In the genomic region with DNA sequence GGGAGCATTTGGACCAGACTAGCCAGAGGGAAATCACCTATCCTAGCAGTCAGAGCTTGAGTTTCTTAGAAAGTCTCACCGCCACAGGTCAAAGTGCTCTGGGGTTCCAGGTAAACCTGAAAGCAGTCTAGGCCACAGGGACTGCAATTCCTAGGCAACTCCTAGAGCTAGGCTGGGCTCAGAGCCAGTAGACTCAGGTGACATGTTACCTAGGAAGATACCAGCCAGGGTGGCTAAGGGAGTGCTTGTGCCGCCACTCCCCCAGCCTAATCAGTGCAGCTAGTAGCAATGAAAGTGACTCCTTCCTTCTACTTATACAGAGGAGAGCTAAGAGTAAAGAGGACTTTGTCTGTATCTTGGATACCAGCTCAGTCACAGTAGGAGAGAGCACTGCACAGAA, we compare ENCODE assay signal across 20 cellular contexts.
"Had no signal": no experiment of that assay in that cellular context is flagged by ENCODE, and none has a peak within 500 bp of the region (broad histone marks: within the 10 kb centered on the region; RNA-seq: fewer than 3 reads in every experiment).

No MANE protein-coding gene starts in this region.

- H3K9me3 ChIP-seq: ovary, suprapubic skin, thyroid gland had no signal

- ATAC-seq: foreskin keratinocyte, left cardiac atrium, left ventricle myocardium superior, natural killer cell, right cardiac atrium had no signal

- H3K36me3 ChIP-seq: ovary, suprapubic skin, thyroid gland had no signal

- FAIRE-seq: endothelial cell of umbilical vein, kidney had no signal

- DNase-seq: effector CD4-positive, alpha-beta T cell; endodermal cell; erythroblast; foreskin keratinocyte; kidney; left cardiac atrium; left ventricle myocardium superior; mesenchymal stem cell; natural killer cell; nucleus accumbens; ovary; right cardiac atrium; stimulated activated CD4-positive, alpha-beta T cell treated with anti-CD3 and anti-CD28 coated beads, Interleukin-2, amount 100 ng/mL, for 48 hours; stimulated activated naive CD4-positive, alpha-beta T cell treated with Interleukin-2 at 50 U/mL for 16 hours; thyroid gland had no signal

- H3K27me3 ChIP-seq: foreskin keratinocyte, ovary, suprapubic skin, thyroid gland had no signal

- H3K4me3 ChIP-seq: coronary artery, lung, ovary, smooth muscle cell, suprapubic skin, thyroid gland had no signal

- H3K27ac ChIP-seq: coronary artery, foreskin keratinocyte, ovary, suprapubic skin, thyroid gland had no signal

- H3K4me1 ChIP-seq: foreskin keratinocyte, suprapubic skin, thyroid gland had no signal
